Comparison of ENCODE assay signal across 8 cellular contexts in the genomic region with DNA sequence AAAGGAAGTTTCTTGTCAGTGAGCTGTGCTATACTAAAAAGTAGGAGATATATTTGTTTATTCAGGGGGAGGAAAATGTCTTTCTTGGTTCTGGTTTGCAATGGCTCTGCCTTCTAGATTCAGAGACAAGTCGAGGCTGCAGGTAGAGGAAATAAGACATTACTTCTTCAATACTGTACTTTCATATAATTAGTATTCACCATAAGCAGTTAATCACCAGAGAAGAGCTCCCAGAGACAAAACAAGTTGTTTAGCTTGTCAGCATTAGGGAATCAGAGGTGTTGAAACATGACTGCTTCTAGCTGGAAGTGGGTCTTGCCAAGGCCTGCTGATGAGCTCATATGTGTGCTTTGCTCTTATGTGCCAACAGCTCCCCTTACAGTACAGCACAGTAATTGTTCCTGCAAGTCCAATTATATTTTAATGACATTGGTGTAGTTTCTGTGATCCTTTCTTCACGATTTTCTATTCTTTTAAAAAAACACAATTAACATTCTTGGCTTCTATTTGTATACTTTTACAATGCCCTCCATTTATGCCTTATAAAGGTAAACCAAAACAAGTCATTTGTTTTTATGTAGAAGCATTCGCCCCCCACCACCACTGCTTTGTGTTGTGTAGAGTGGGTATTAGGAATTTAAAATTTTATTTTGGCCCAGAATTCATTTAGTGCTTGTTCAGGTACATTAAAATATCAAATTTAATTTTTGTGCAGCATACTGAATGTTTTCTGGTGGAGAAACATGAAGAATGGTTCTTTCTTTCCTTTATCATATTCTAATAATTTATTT.
DNase-seq lines count a peak whose midpoint lies in the region; ATAC-seq and TF ChIP-seq lines count a peak whose summit lies in the region.

No MANE protein-coding gene starts in this region.

- H3K27ac ChIP-seq in KMS-11 (no peak overlapping the region), PC-3 (ENCODE audit: low read length) (peak overlapping the region; percentile 68; the same call in 1 of the 2 replicates), ascending aorta (peak overlapping the region; percentile 0 to 36), right atrium auricular region (peak overlapping the region; percentile 3 to 52)

- POLR2A ChIA-PET in PC-3 (lab: Charles Lee; ENCODE audit: unreplicated experiment), result interaction anchor here (0.6 kb wide), 3 partner anchors 60 to 863 kb away, joined by 3 to 4 read pairs (median 4); no protein-coding TSS in a partner anchor

- H4K20me1 ChIP-seq in KMS-11 (ENCODE audit: insufficient read depth), result no peaks in the 10 kb centered on the region
- H4K20me1 ChIP-seq in PC-3 (ENCODE audit: low read length), result no peaks in the 10 kb centered on the region

- H3K79me2 ChIP-seq in KMS-11 (ENCODE audit: insufficient read depth, low read depth) (no peaks in the 10 kb centered on the region), PC-3 (ENCODE audit: low read length) (no peaks in the 10 kb centered on the region)

- peak; percentile 4 for DNase-seq in activated effector memory CD4-positive, alpha-beta T cell treated with Interleukin-2 at 50 U/mL for 16 hours
- DNase-seq in activated effector memory CD4-positive, alpha-beta T cell treated with anti-CD3 and anti-CD28 coated beads, Interleukin-2, amount 50 U/mL, for 16 hours, result no peak
- DNase-seq in H4 (ENCODE audit: low spot score) (peak; percentile 95), PC-3 (peak; percentile 73), ascending aorta (ENCODE audit: low spot score in 2 of 2) (peak in 1 of 2 donors; percentile 83), right atrium auricular region (ENCODE audit: low spot score) (peak; percentile 79), progenitor cell of endocrine pancreas (ENCODE audit: low spot score, unreplicated experiment) (no peak)

- H3K4me3 ChIP-seq in KMS-11 (IDR thresholded peaks at IDR 0.05; ENCODE audit: insufficient read depth, low read depth, low read length) (no peak overlapping the region), PC-3 (ENCODE audit: low read length) (no peak overlapping the region), ascending aorta (no peak overlapping the region), right atrium auricular region (no peak overlapping the region)

- H3K36me3 ChIP-seq in KMS-11 (ENCODE audit: insufficient read depth), result no peaks in the 10 kb centered on the region
- no peaks in the 10 kb centered on the region for H3K36me3 ChIP-seq in PC-3 (ENCODE audit: low read depth, low read length)
- H3K36me3 ChIP-seq in ascending aorta, result no peaks in the 10 kb centered on the region
- no peaks in the 10 kb centered on the region for H3K36me3 ChIP-seq in right atrium auricular region

- H2AFZ ChIP-seq in KMS-11 (ENCODE audit: low read depth) (0 out of 2 replicates have a peak overlapping the region, but pooled peaks have one; percentile 8), PC-3 (ENCODE audit: low read length) (no peak overlapping the region)

- peak; percentile 93 for TF ChIP-seq CTCF in KMS-11 (conservative IDR thresholded peaks at IDR 0.05; ENCODE audit: low read depth, low read length)
- peak; percentile 88 for TF ChIP-seq CTCF in PC-3 (conservative IDR thresholded peaks at IDR 0.05; ENCODE audit: low read depth, low read length)
- peak; percentile 65 to 75 (median 73) for TF ChIP-seq CTCF in ascending aorta (IDR thresholded peaks at IDR 0.05)
- TF ChIP-seq CTCF in right atrium auricular region (IDR thresholded peaks at IDR 0.05), result peak; percentile 46 to 81
- TF ChIP-seq CTCF in progenitor cell of endocrine pancreas (IDR thresholded peaks at IDR 0.05; ENCODE audit: unreplicated experiment), result peak; percentile 73

- H3K27me3 Mint-ChIP-seq in progenitor cell of endocrine pancreas, result no peaks in the 10 kb centered on the region

- no peak overlapping the region for H3K4me3 Mint-ChIP-seq in progenitor cell of endocrine pancreas (ENCODE audit: low read depth)

- no peak overlapping the region for H3K9ac ChIP-seq in KMS-11
- no peak overlapping the region for H3K9ac ChIP-seq in PC-3 (ENCODE audit: low read length)

- peak overlapping the region; percentile 69 for H3K27ac Mint-ChIP-seq in progenitor cell of endocrine pancreas

- H3K9me3 ChIP-seq in PC-3 (ENCODE audit: low read length) (no peaks in the 10 kb centered on the region), ascending aorta (no peaks in the 10 kb centered on the region), right atrium auricular region (no peaks in the 10 kb centered on the region)

- no peaks in the 10 kb centered on the region for H3K36me3 Mint-ChIP-seq in progenitor cell of endocrine pancreas (ENCODE audit: insufficient read depth)

- H3K4me2 ChIP-seq in KMS-11, result peak overlapping the region; percentile 1; the same call in 1 of the 2 replicates
- H3K4me2 ChIP-seq in PC-3 (ENCODE audit: low read length), result no peak overlapping the region

- peak; percentile 78 for ATAC-seq in PC-3

- H3K4me1 ChIP-seq in KMS-11 (ENCODE audit: low read depth, poor library complexity, severe bottlenecking), result peaks cover 32% of the 10 kb centered on the region
- peaks cover 28% of the 10 kb centered on the region for H3K4me1 ChIP-seq in PC-3 (ENCODE audit: insufficient read depth, low read length)
- peaks cover 2 to 9% of the 10 kb centered on the region in 2 donors for H3K4me1 ChIP-seq in ascending aorta
- peaks cover 0 to 14% of the 10 kb centered on the region in 2 donors for H3K4me1 ChIP-seq in right atrium auricular region

- intact Hi-C loops in PC-3 (cut with micrococcal nuclease) (loop anchor here (1.0 to 5.0 kb wide), 7 partner anchors 59 to 1443 kb away; a partner anchor contains a TSS), ascending aorta (cut with DNase I) (loop anchor here (1.0 to 2.0 kb wide), 4 partner anchors 193 to 741 kb away; a partner anchor contains a TSS)

- no peaks in the 10 kb centered on the region for H3K9me2 ChIP-seq in PC-3 (replicated peaks; ENCODE audit: low read length)

- CTCF ChIA-PET in PC-3 (lab: Charles Lee), result interaction anchor here (0.6 to 1.5 kb wide), 15 partner anchors 46 to 1442 kb away, joined by 3 to 21 read pairs (median 3); a partner anchor contains a TSS

- no peaks in the 10 kb centered on the region for H3K9me3 Mint-ChIP-seq in progenitor cell of endocrine pancreas (ENCODE audit: low read depth)

- no TSS peak for BruUV-seq in PC-3 (replicated peaks; lab: Mats Ljungman, UMichigan)

- peaks cover 19% of the 10 kb centered on the region for H3K4me1 Mint-ChIP-seq in progenitor cell of endocrine pancreas (ENCODE audit: low read depth)

- no peaks in the 10 kb centered on the region for H3K27me3 ChIP-seq in KMS-11 (ENCODE audit: insufficient read depth, low read depth)
- no peaks in the 10 kb centered on the region for H3K27me3 ChIP-seq in PC-3 (ENCODE audit: low read length)
- H3K27me3 ChIP-seq in ascending aorta, result no peaks in the 10 kb centered on the region
- H3K27me3 ChIP-seq in right atrium auricular region, result no peaks in the 10 kb centered on the region

- H3F3A ChIP-seq in PC-3 (ENCODE audit: low read length, unreplicated experiment), result no peaks in the 10 kb centered on the region

Comparison
In these comparisons a context has a peak if more than half of its experiments do, and no peak if none do; other contexts are left out.
1. DNase-seq: peak in activated effector memory CD4-positive, alpha-beta T cell treated with Interleukin-2 at 50 U/mL for 16 hours (single experiment), H4 (single experiment), PC-3 (single experiment) and right atrium auricular region (single experiment); none in activated effector memory CD4-positive, alpha-beta T cell treated with anti-CD3 and anti-CD28 coated beads, Interleukin-2, amount 50 U/mL, for 16 hours (single experiment) and progenitor cell of endocrine pancreas (single experiment).
2. Peak in every context shown above with its lines, with median percentiles within 50 percentile points of each other: CTCF ChIP-seq.